In the genomic region with DNA sequence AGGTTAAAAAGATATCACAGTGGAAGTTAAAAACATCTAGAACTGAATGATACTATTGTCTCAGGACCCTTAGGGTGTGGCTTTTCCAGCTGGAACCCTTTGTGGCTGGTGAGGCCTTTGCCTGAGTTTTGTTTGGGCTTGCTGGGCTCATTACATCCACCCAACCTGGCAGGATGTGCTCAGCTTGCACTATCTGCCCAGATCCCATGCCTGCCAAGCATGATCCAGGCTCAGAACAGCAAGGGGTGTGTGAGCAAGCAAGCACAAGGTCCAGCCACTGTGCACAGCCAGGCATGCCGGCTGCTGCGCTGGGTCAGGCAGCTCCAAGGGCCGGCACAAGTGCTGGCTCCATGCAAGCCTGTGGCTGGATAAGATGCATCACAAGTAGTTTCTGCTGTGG, we compare ENCODE assay signal across 2 cellular contexts.
TF ChIP-seq lines count a peak whose summit lies in the region.

No MANE protein-coding gene starts in this region.

TF ChIP-seq in HepG2, 621 proteins besides CTCF, POLR2A, EP300 and RAD21:
- TF ChIP-seq, protein P1, sequence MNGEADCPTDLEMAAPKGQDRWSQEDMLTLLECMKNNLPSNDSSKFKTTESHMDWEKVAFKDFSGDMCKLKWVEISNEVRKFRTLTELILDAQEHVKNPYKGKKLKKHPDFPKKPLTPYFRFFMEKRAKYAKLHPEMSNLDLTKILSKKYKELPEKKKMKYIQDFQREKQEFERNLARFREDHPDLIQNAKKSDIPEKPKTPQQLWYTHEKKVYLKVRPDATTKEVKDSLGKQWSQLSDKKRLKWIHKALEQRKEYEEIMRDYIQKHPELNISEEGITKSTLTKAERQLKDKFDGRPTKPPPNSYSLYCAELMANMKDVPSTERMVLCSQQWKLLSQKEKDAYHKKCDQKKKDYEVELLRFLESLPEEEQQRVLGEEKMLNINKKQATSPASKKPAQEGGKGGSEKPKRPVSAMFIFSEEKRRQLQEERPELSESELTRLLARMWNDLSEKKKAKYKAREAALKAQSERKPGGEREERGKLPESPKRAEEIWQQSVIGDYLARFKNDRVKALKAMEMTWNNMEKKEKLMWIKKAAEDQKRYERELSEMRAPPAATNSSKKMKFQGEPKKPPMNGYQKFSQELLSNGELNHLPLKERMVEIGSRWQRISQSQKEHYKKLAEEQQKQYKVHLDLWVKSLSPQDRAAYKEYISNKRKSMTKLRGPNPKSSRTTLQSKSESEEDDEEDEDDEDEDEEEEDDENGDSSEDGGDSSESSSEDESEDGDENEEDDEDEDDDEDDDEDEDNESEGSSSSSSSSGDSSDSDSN (CRISPR knock-in tag; IDR thresholded peaks at IDR 0.05), result no peak
- TF ChIP-seq KLF16 (CRISPR knock-in tag; IDR thresholded peaks at IDR 0.05) (no peak), ARNT2 (CRISPR knock-in tag; IDR thresholded peaks at IDR 0.05; ENCODE audit: low read depth) (no peak), ZNF20 (CRISPR knock-in tag; IDR thresholded peaks at IDR 0.05) (no peak), SATB2 (CRISPR knock-in tag; IDR thresholded peaks at IDR 0.05) (no peak), ZNF557 (CRISPR knock-in tag; IDR thresholded peaks at IDR 0.05) (no peak), ZNF367 (CRISPR knock-in tag; IDR thresholded peaks at IDR 0.05; ENCODE audit: borderline replicate concordance) (no peak), ZNF780A (CRISPR knock-in tag; IDR thresholded peaks at IDR 0.05) (no peak), SSRP1 (CRISPR knock-in tag; IDR thresholded peaks at IDR 0.05) (no peak), ZBTB7A (CRISPR knock-in tag; IDR thresholded peaks at IDR 0.05) (no peak), SIX4 (CRISPR knock-in tag; IDR thresholded peaks at IDR 0.05) (no peak), FOXM1 (CRISPR knock-in tag; IDR thresholded peaks at IDR 0.05) (no peak), TCF12 (IDR thresholded peaks at IDR 0.05) (no peak), TCF12 (CRISPR knock-in tag; IDR thresholded peaks at IDR 0.05) (no peak), ZNF101 (CRISPR knock-in tag; IDR thresholded peaks at IDR 0.05; ENCODE audit: borderline replicate concordance, low read depth) (no peak), DPF2 (CRISPR knock-in tag; IDR thresholded peaks at IDR 0.05; ENCODE audit: borderline replicate concordance, low read depth) (no peak)
- TF ChIP-seq, protein P2, sequence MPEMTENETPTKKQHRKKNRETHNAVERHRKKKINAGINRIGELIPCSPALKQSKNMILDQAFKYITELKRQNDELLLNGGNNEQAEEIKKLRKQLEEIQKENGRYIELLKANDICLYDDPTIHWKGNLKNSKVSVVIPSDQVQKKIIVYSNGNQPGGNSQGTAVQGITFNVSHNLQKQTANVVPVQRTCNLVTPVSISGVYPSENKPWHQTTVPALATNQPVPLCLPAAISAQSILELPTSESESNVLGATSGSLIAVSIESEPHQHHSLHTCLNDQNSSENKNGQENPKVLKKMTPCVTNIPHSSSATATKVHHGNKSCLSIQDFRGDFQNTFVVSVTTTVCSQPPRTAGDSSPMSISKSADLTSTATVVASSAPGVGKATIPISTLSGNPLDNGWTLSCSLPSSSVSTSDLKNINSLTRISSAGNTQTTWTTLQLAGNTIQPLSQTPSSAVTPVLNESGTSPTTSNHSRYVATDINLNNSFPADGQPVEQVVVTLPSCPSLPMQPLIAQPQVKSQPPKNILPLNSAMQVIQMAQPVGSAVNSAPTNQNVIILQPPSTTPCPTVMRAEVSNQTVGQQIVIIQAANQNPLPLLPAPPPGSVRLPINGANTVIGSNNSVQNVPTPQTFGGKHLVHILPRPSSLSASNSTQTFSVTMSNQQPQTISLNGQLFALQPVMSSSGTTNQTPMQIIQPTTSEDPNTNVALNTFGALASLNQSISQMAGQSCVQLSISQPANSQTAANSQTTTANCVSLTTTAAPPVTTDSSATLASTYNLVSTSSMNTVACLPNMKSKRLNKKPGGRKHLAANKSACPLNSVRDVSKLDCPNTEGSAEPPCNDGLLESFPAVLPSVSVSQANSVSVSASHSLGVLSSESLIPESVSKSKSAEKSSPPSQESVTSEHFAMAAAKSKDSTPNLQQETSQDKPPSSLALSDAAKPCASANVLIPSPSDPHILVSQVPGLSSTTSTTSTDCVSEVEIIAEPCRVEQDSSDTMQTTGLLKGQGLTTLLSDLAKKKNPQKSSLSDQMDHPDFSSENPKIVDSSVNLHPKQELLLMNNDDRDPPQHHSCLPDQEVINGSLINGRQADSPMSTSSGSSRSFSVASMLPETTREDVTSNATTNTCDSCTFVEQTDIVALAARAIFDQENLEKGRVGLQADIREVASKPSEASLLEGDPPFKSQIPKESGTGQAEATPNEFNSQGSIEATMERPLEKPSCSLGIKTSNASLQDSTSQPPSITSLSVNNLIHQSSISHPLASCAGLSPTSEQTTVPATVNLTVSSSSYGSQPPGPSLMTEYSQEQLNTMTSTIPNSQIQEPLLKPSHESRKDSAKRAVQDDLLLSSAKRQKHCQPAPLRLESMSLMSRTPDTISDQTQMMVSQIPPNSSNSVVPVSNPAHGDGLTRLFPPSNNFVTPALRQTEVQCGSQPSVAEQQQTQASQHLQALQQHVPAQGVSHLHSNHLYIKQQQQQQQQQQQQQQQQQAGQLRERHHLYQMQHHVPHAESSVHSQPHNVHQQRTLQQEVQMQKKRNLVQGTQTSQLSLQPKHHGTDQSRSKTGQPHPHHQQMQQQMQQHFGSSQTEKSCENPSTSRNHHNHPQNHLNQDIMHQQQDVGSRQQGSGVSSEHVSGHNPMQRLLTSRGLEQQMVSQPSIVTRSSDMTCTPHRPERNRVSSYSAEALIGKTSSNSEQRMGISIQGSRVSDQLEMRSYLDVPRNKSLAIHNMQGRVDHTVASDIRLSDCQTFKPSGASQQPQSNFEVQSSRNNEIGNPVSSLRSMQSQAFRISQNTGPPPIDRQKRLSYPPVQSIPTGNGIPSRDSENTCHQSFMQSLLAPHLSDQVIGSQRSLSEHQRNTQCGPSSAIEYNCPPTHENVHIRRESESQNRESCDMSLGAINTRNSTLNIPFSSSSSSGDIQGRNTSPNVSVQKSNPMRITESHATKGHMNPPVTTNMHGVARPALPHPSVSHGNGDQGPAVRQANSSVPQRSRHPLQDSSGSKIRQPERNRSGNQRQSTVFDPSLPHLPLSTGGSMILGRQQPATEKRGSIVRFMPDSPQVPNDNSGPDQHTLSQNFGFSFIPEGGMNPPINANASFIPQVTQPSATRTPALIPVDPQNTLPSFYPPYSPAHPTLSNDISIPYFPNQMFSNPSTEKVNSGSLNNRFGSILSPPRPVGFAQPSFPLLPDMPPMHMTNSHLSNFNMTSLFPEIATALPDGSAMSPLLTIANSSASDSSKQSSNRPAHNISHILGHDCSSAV (CRISPR knock-in tag; IDR thresholded peaks at IDR 0.05; ENCODE audit: borderline replicate concordance), result no peak
- TF ChIP-seq, protein P3, sequence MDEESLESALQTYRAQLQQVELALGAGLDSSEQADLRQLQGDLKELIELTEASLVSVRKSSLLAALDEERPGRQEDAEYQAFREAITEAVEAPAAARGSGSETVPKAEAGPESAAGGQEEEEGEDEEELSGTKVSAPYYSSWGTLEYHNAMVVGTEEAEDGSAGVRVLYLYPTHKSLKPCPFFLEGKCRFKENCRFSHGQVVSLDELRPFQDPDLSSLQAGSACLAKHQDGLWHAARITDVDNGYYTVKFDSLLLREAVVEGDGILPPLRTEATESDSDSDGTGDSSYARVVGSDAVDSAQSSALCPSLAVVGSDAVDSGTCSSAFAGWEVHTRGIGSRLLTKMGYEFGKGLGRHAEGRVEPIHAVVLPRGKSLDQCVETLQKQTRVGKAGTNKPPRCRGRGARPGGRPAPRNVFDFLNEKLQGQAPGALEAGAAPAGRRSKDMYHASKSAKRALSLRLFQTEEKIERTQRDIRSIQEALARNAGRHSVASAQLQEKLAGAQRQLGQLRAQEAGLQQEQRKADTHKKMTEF (CRISPR knock-in tag; IDR thresholded peaks at IDR 0.05), result no peak
TF ChIP-seq in HepG2: peak in this region for 0.

TF ChIP-seq in endothelial cell of umbilical vein, 7 proteins besides CTCF, POLR2A, EP300 and RAD21:
- TF ChIP-seq POLR2AphosphoS5 (IDR thresholded peaks at IDR 0.05; ENCODE audit: insufficient read depth, low read depth, low read length) (no peak), GATA2 (IDR thresholded peaks at IDR 0.05; ENCODE audit: insufficient read depth, insufficient read length, low read depth, low read length) (no peak), JUN (IDR thresholded peaks at IDR 0.05; ENCODE audit: borderline replicate concordance, insufficient read depth, insufficient read length, low read depth) (no peak), MYC (IDR thresholded peaks at IDR 0.05; ENCODE audit: low read depth, low read length) (no peak), FOS (IDR thresholded peaks at IDR 0.05; ENCODE audit: borderline replicate concordance, insufficient read depth, low read length) (no peak), EZH2 (IDR thresholded peaks at IDR 0.05; ENCODE audit: borderline replicate concordance, low read depth, low read length, severe bottlenecking) (no peak)
- TF ChIP-seq, protein P4, sequence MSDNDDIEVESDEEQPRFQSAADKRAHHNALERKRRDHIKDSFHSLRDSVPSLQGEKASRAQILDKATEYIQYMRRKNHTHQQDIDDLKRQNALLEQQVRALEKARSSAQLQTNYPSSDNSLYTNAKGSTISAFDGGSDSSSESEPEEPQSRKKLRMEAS (IDR thresholded peaks at IDR 0.05; ENCODE audit: insufficient read depth, insufficient read length), result no peak
